Comparison of ENCODE assay signal across 1 cellular context in the genomic region with DNA sequence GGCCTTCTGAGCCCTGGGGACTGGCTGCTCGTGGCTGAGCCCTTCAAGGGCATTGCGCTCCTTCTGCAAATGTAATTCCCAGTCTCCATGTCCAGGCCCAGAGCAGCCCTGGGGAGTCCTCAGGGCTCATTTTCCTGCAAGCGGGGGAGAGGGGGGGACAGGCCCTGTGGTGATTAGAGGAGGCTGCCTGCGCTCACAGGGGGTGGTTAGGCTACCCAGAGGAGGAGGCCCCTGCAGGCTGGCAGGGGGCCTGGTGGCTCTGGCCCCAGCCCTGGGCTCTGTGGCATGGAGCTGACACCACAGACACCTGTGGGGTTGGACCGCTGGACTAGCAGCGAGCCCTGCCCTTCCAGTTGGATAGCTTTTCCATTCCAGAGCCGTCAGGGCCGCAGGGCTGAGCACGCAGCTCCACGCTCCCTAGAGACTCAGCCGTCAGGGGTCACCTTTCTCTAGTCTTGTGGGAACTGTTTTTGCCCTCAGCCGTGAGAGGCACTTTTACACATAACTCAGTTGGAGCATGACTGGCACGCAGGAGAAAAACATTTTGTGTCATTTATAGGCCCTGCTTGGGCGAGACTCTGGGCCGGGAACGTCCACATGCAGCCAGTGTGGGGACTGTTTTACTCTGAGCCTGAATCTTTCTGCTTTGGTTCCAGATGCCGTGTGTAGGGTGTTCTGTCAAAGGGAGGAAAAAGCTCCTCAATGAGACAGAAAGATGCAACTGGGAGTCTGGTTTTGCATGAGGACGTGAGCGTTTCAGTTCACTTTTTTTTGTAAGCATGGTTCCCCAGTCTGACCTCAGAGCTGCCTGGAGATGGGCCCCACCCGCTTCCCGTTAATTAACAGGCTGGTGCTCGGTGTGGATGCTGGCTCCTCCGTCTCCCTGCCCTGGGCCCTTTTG.
TF ChIP-seq lines count a peak whose summit lies in the region.

No MANE protein-coding gene starts in this region.

TF ChIP-seq in GM12878, 131 proteins besides CTCF, POLR2A, EP300 and RAD21 (continued from another document):
- TF ChIP-seq, protein P1, sequence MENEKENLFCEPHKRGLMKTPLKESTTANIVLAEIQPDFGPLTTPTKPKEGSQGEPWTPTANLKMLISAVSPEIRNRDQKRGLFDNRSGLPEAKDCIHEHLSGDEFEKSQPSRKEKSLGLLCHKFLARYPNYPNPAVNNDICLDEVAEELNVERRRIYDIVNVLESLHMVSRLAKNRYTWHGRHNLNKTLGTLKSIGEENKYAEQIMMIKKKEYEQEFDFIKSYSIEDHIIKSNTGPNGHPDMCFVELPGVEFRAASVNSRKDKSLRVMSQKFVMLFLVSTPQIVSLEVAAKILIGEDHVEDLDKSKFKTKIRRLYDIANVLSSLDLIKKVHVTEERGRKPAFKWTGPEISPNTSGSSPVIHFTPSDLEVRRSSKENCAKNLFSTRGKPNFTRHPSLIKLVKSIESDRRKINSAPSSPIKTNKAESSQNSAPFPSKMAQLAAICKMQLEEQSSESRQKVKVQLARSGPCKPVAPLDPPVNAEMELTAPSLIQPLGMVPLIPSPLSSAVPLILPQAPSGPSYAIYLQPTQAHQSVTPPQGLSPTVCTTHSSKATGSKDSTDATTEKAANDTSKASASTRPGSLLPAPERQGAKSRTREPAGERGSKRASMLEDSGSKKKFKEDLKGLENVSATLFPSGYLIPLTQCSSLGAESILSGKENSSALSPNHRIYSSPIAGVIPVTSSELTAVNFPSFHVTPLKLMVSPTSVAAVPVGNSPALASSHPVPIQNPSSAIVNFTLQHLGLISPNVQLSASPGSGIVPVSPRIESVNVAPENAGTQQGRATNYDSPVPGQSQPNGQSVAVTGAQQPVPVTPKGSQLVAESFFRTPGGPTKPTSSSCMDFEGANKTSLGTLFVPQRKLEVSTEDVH (IDR thresholded peaks at IDR 0.05; ENCODE audit: low read depth, partially characterized antibody): no peak
- TF ChIP-seq, protein P2, sequence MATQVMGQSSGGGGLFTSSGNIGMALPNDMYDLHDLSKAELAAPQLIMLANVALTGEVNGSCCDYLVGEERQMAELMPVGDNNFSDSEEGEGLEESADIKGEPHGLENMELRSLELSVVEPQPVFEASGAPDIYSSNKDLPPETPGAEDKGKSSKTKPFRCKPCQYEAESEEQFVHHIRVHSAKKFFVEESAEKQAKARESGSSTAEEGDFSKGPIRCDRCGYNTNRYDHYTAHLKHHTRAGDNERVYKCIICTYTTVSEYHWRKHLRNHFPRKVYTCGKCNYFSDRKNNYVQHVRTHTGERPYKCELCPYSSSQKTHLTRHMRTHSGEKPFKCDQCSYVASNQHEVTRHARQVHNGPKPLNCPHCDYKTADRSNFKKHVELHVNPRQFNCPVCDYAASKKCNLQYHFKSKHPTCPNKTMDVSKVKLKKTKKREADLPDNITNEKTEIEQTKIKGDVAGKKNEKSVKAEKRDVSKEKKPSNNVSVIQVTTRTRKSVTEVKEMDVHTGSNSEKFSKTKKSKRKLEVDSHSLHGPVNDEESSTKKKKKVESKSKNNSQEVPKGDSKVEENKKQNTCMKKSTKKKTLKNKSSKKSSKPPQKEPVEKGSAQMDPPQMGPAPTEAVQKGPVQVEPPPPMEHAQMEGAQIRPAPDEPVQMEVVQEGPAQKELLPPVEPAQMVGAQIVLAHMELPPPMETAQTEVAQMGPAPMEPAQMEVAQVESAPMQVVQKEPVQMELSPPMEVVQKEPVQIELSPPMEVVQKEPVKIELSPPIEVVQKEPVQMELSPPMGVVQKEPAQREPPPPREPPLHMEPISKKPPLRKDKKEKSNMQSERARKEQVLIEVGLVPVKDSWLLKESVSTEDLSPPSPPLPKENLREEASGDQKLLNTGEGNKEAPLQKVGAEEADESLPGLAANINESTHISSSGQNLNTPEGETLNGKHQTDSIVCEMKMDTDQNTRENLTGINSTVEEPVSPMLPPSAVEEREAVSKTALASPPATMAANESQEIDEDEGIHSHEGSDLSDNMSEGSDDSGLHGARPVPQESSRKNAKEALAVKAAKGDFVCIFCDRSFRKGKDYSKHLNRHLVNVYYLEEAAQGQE (IDR thresholded peaks at IDR 0.05; ENCODE audit: low read depth, low read length): no peak
- TF ChIP-seq GATAD2B (conservative IDR thresholded peaks at IDR 0.05; ENCODE audit: low read depth) (peak; percentile 72), CHD1 (IDR thresholded peaks at IDR 0.05; ENCODE audit: low read depth, low read length) (no peak), FOS (IDR thresholded peaks at IDR 0.05; ENCODE audit: borderline replicate concordance, extremely low read depth, insufficient read length) (no peak), ZNF622 (IDR thresholded peaks at IDR 0.05) (no peak), GABPA (IDR thresholded peaks at IDR 0.05; ENCODE audit: low read depth) (no peak), ZBED1 (IDR thresholded peaks at IDR 0.05; ENCODE audit: borderline replicate concordance) (no peak), STAT3 (IDR thresholded peaks at IDR 0.05; ENCODE audit: low read depth, low read length) (0 out of 2 replicates have a peak, but pooled peaks have one; percentile 63), ZNF207 (IDR thresholded peaks at IDR 0.05; ENCODE audit: borderline replicate concordance) (no peak), KLF5 (IDR thresholded peaks at IDR 0.05; ENCODE audit: partially characterized antibody) (no peak), SMARCA5 (IDR thresholded peaks at IDR 0.05) (no peak)
- TF ChIP-seq, protein P3, sequence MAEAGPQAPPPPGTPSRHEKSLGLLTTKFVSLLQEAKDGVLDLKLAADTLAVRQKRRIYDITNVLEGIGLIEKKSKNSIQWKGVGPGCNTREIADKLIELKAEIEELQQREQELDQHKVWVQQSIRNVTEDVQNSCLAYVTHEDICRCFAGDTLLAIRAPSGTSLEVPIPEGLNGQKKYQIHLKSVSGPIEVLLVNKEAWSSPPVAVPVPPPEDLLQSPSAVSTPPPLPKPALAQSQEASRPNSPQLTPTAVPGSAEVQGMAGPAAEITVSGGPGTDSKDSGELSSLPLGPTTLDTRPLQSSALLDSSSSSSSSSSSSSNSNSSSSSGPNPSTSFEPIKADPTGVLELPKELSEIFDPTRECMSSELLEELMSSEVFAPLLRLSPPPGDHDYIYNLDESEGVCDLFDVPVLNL (IDR thresholded peaks at IDR 0.05; ENCODE audit: low read depth, low read length): no peak
- TF ChIP-seq, protein P4, sequence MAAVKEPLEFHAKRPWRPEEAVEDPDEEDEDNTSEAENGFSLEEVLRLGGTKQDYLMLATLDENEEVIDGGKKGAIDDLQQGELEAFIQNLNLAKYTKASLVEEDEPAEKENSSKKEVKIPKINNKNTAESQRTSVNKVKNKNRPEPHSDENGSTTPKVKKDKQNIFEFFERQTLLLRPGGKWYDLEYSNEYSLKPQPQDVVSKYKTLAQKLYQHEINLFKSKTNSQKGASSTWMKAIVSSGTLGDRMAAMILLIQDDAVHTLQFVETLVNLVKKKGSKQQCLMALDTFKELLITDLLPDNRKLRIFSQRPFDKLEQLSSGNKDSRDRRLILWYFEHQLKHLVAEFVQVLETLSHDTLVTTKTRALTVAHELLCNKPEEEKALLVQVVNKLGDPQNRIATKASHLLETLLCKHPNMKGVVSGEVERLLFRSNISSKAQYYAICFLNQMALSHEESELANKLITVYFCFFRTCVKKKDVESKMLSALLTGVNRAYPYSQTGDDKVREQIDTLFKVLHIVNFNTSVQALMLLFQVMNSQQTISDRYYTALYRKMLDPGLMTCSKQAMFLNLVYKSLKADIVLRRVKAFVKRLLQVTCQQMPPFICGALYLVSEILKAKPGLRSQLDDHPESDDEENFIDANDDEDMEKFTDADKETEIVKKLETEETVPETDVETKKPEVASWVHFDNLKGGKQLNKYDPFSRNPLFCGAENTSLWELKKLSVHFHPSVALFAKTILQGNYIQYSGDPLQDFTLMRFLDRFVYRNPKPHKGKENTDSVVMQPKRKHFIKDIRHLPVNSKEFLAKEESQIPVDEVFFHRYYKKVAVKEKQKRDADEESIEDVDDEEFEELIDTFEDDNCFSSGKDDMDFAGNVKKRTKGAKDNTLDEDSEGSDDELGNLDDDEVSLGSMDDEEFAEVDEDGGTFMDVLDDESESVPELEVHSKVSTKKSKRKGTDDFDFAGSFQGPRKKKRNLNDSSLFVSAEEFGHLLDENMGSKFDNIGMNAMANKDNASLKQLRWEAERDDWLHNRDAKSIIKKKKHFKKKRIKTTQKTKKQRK (IDR thresholded peaks at IDR 0.05; ENCODE audit: low read depth, low read length): no peak
- TF ChIP-seq, protein P5, sequence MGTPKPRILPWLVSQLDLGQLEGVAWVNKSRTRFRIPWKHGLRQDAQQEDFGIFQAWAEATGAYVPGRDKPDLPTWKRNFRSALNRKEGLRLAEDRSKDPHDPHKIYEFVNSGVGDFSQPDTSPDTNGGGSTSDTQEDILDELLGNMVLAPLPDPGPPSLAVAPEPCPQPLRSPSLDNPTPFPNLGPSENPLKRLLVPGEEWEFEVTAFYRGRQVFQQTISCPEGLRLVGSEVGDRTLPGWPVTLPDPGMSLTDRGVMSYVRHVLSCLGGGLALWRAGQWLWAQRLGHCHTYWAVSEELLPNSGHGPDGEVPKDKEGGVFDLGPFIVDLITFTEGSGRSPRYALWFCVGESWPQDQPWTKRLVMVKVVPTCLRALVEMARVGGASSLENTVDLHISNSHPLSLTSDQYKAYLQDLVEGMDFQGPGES (IDR thresholded peaks at IDR 0.05): no peak
